8 cellular contexts compared by ENCODE assay signal in genomic region chr11:58905716-58906547, GRCh38. TPM values are rescaled to one million over a fixed set of nuclear protein-coding genes. Genes with fewer than 3 reads are reported as not detected.
DNase-seq lines count a peak whose midpoint lies in the region; ATAC-seq and TF ChIP-seq lines count a peak whose summit lies in the region.

No MANE protein-coding gene starts in this region.

- no peak overlapping the region for H3K4me3 ChIP-seq in epithelial cell of esophagus (ENCODE audit: low read length)

- H3K27ac Mint-ChIP-seq in mesothelial cell of epicardium: no peak overlapping the region
- H3K27ac Mint-ChIP-seq in stimulated activated naive B cell treated with anti-CD40 and anti-IgM and Interleukin-4, amounts not matched to agents 10 μg/mL and 1 μg/mL and 100 μg/mL, for 72 hours: no peak overlapping the region

- H3K4me1 Mint-ChIP-seq in mesothelial cell of epicardium: peaks cover 3% of the 10 kb centered on the region
- peaks cover 19 to 34% of the 10 kb centered on the region in 2 donors for H3K4me1 Mint-ChIP-seq in stimulated activated naive B cell treated with anti-CD40 and anti-IgM and Interleukin-4, amounts not matched to agents 10 μg/mL and 1 μg/mL and 100 μg/mL, for 72 hours

- H3K36me3 Mint-ChIP-seq in mesothelial cell of epicardium: no peaks in the 10 kb centered on the region
- peaks cover 0 to 10% of the 10 kb centered on the region in 2 donors for H3K36me3 Mint-ChIP-seq in stimulated activated naive B cell treated with anti-CD40 and anti-IgM and Interleukin-4, amounts not matched to agents 10 μg/mL and 1 μg/mL and 100 μg/mL, for 72 hours

- peak; percentile 81 for DNase-seq in DMS153 treated with DMSO at 0.1 percent for 48 hours (lab: John Stamatoyannopoulos, UW; ENCODE audit: unreplicated experiment)
- peak; percentile 90 for DNase-seq in NCI-H345 (lab: John Stamatoyannopoulos, UW)
- DNase-seq in epithelial cell of esophagus (ENCODE audit: low read depth): peak; percentile 82
- peak in 1 of 2 experiments; percentile 51 for DNase-seq in mesothelial cell of epicardium (ENCODE audit: low spot score in 2 of 2, unreplicated experiment in 2 of 2)
- no peak for DNase-seq in activated CD8-positive, alpha-beta memory T cell treated with anti-CD3 and anti-CD28 coated beads, Interleukin-2, amount 50 U/mL, for 4 hours
- no peak for DNase-seq in stimulated activated naive B cell treated with anti-CD40 and anti-IgM and Interleukin-4, amounts not matched to agents 10 μg/mL and 1 μg/mL and 100 μg/mL, for 72 hours

- no peaks in the 10 kb centered on the region for H3K9me3 Mint-ChIP-seq in mesothelial cell of epicardium
- peaks cover 11% of the 10 kb centered on the region in 2 donors for H3K9me3 Mint-ChIP-seq in stimulated activated naive B cell treated with anti-CD40 and anti-IgM and Interleukin-4, amounts not matched to agents 10 μg/mL and 1 μg/mL and 100 μg/mL, for 72 hours

- H3K4me3 Mint-ChIP-seq in mesothelial cell of epicardium: peak overlapping the region; percentile 60
- H3K4me3 Mint-ChIP-seq in stimulated activated naive B cell treated with anti-CD40 and anti-IgM and Interleukin-4, amounts not matched to agents 10 μg/mL and 1 μg/mL and 100 μg/mL, for 72 hours: peak overlapping the region in 1 of 2 donors; percentile 74

- no peak for ATAC-seq in GM18907 (IDR thresholded peaks at IDR 0.05; ENCODE audit: unreplicated experiment)
- ATAC-seq in GM18868 (IDR thresholded peaks at IDR 0.05; ENCODE audit: unreplicated experiment): no peak
- ATAC-seq in stimulated activated naive B cell treated with anti-CD40 and anti-IgM and Interleukin-4, amounts not matched to agents 10 μg/mL and 1 μg/mL and 100 μg/mL, for 72 hours (replicated peaks): no peak

- TF ChIP-seq CTCF in epithelial cell of esophagus (IDR thresholded peaks at IDR 0.05; ENCODE audit: insufficient read depth, low read depth, low read length, missing control alignments) (no peak), mesothelial cell of epicardium (IDR thresholded peaks at IDR 0.05; ENCODE audit: unreplicated experiment) (peak; percentile 18)

- peaks cover 93% of the 10 kb centered on the region for H3K27me3 Mint-ChIP-seq in mesothelial cell of epicardium (ENCODE audit: low read depth)
- peaks cover 53 to 60% of the 10 kb centered on the region in 2 donors for H3K27me3 Mint-ChIP-seq in stimulated activated naive B cell treated with anti-CD40 and anti-IgM and Interleukin-4, amounts not matched to agents 10 μg/mL and 1 μg/mL and 100 μg/mL, for 72 hours

RNA-seq across cellular contexts. Expression of gene GLYATL1, which starts 33.4 kb away (rescaled TPM):
- total RNA-seq in mesothelial cell of epicardium: 0.25 to 0.89 TPM (median 0.33 TPM) in 3 replicates

Comparison
In these comparisons a context has a peak if more than half of its experiments do, and no peak if none do; other contexts are left out.
1. DNase-seq: peak in DMS153 treated with DMSO at 0.1 percent for 48 hours (single experiment), NCI-H345 (single experiment) and epithelial cell of esophagus (single experiment); none in activated CD8-positive, alpha-beta memory T cell treated with anti-CD3 and anti-CD28 coated beads, Interleukin-2, amount 50 U/mL, for 4 hours (single experiment) and stimulated activated naive B cell treated with anti-CD40 and anti-IgM and Interleukin-4, amounts not matched to agents 10 μg/mL and 1 μg/mL and 100 μg/mL, for 72 hours (single experiment).